In genomic region chr16:9060225-9060624, GRCh38 we compare ENCODE assay signal across 26 cellular contexts. TPM values are rescaled to one million over a fixed set of nuclear protein-coding genes. Genes with fewer than 3 reads are reported as not detected.
A peak's percentile ranks its signal among the peaks of the same experiment; 100 is the strongest.
DNase-seq lines count a peak whose midpoint lies in the region; ATAC-seq and TF ChIP-seq lines count a peak whose summit lies in the region.
"Had no signal": no experiment of that assay in that cellular context is flagged by ENCODE, and none has a peak within 500 bp of the region (broad histone marks: within the 10 kb centered on the region; RNA-seq: fewer than 3 reads in every experiment).

No MANE protein-coding gene starts in this region.

- no peak overlapping the region for H2AFZ ChIP-seq in SU-DHL-6 (ENCODE audit: low read depth, low read length, severe bottlenecking)

- no peak overlapping the region for H3K9ac ChIP-seq in SU-DHL-6 (ENCODE audit: low read length)

- H3K36me3 Mint-ChIP-seq in natural killer cell = no peaks in the 10 kb centered on the region
- H3K36me3 Mint-ChIP-seq: stimulated activated naive B cell treated with anti-CD40 and anti-IgM and Interleukin-4, amounts not matched to agents 10 μg/mL and 1 μg/mL and 100 μg/mL, for 72 hours had no signal

- no peaks in the 10 kb centered on the region for H3K9me2 ChIP-seq in SU-DHL-6 (replicated peaks; ENCODE audit: insufficient read depth, low read length)

- DNase-seq in left ventricle myocardium inferior (no peak), right cardiac atrium (no peak), sciatic nerve (ENCODE audit: low spot score) (no peak), germinal center (ENCODE audit: low spot score) (no peak), natural killer cell (no peak), mucosa of descending colon (no peak)
- DNase-seq: 8988T; activated CD4-positive, alpha-beta T cell treated with anti-CD3 and anti-CD28 coated beads for 48 hours; activated naive CD4-positive, alpha-beta T cell treated with Interleukin-2 at 50 U/mL for 16 hours; activated T-cell treated with anti-CD3 and anti-CD28 coated beads, Interleukin-2, amount 50 U/mL, for 4 hours; amygdala; colonic mucosa; DMS53; H7; NCI-H1092; NCI-H2029; NCI-H2227 treated with DMSO at 0.1 percent for 48 hours; NCI-H69; stimulated activated CD4-positive, alpha-beta T cell treated with anti-CD3 and anti-CD28 coated beads, Interleukin-12 subunit alpha, Interleukin-12 subunit beta, amount 100 ng/mL, for 4 hours; stimulated activated CD4-positive, alpha-beta T cell treated with anti-CD3 and anti-CD28 coated beads, Interleukin-4, amount 100 ng/mL, for 24 hours; stimulated activated naive B cell treated with anti-CD40 and anti-IgM and Interleukin-4, amounts not matched to agents 10 μg/mL and 1 μg/mL and 100 μg/mL, for 72 hours had no signal

- no peaks in the 10 kb centered on the region for H4K20me1 ChIP-seq in SU-DHL-6 (ENCODE audit: low read depth, low read length)

- H3K36me3 ChIP-seq in left ventricle myocardium inferior (no peaks in the 10 kb centered on the region), SU-DHL-6 (ENCODE audit: low read length) (no peaks in the 10 kb centered on the region), mucosa of descending colon (ENCODE audit: low read depth) (no peaks in the 10 kb centered on the region)
- H3K36me3 ChIP-seq: colonic mucosa, esophagus muscularis mucosa, thoracic aorta had no signal

- H3K9me3 ChIP-seq in left ventricle myocardium inferior (replicated peaks) (no peaks in the 10 kb centered on the region), right cardiac atrium (ENCODE audit: control insufficient read depth, low read length) (no peaks in the 10 kb centered on the region), SU-DHL-6 (ENCODE audit: insufficient read depth, low read length) (no peaks in the 10 kb centered on the region), mucosa of descending colon (no peaks in the 10 kb centered on the region)
- H3K9me3 ChIP-seq: colonic mucosa, esophagus muscularis mucosa, thoracic aorta had no signal

- no peak for ATAC-seq in right cardiac atrium
- peak; percentile 74 for ATAC-seq in sciatic nerve
- ATAC-seq in natural killer cell = no peak
- no peak for ATAC-seq in mucosa of descending colon
- ATAC-seq in GM19463 (IDR thresholded peaks at IDR 0.05; ENCODE audit: unreplicated experiment) = no peak
- ATAC-seq: activated T-cell treated with anti-CD3 and anti-CD28 coated beads, Interleukin-2, amount 50 U/mL, for 4 hours; SK-N-SH treated with all-trans-retinoic acid at 6 μM for 48 hours; stimulated activated naive B cell treated with anti-CD40 and anti-IgM and Interleukin-4, amounts not matched to agents 10 μg/mL and 1 μg/mL and 100 μg/mL, for 72 hours had no signal

- H3K27me3 Mint-ChIP-seq in natural killer cell (ENCODE audit: low read depth in 2 of 2) = peaks cover 0 to 3% of the 10 kb centered on the region in 2 donors
- H3K27me3 Mint-ChIP-seq: stimulated activated naive B cell treated with anti-CD40 and anti-IgM and Interleukin-4, amounts not matched to agents 10 μg/mL and 1 μg/mL and 100 μg/mL, for 72 hours had no signal

- peaks cover 10 to 18% of the 10 kb centered on the region in 2 donors for H3K4me1 Mint-ChIP-seq in natural killer cell

- no peak overlapping the region for H3K4me3 ChIP-seq in left ventricle myocardium inferior
- H3K4me3 ChIP-seq in right cardiac atrium (ENCODE audit: low read length) = no peak overlapping the region
- H3K4me3 ChIP-seq in SU-DHL-6 (ENCODE audit: insufficient read depth, low read length, poor library complexity, severe bottlenecking) = no peak overlapping the region
- no peak overlapping the region for H3K4me3 ChIP-seq in mucosa of descending colon
- H3K4me3 ChIP-seq: colonic mucosa, esophagus muscularis mucosa, thoracic aorta had no signal

- TF ChIP-seq CTCF in left ventricle myocardium inferior (IDR thresholded peaks at IDR 0.05; ENCODE audit: borderline replicate concordance) (no peak), SU-DHL-6 (IDR thresholded peaks at IDR 0.05; ENCODE audit: insufficient read depth, low read length, poor library complexity, severe bottlenecking) (no peak), natural killer cell (IDR thresholded peaks at IDR 0.05) (no peak), mucosa of descending colon (IDR thresholded peaks at IDR 0.05) (no peak)

- no peak overlapping the region for H3K4me3 Mint-ChIP-seq in natural killer cell
- H3K4me3 Mint-ChIP-seq: activated T-cell treated with anti-CD3 and anti-CD28 coated beads, Interleukin-2, amount 50 U/mL, for 4 hours; stimulated activated naive B cell treated with anti-CD40 and anti-IgM and Interleukin-4, amounts not matched to agents 10 μg/mL and 1 μg/mL and 100 μg/mL, for 72 hours had no signal

- no peaks in the 10 kb centered on the region for H3K79me2 ChIP-seq in SU-DHL-6 (ENCODE audit: insufficient read depth, low read length)

- H3K9me3 Mint-ChIP-seq in natural killer cell = no peaks in the 10 kb centered on the region
- H3K9me3 Mint-ChIP-seq: activated T-cell treated with anti-CD3 and anti-CD28 coated beads, Interleukin-2, amount 50 U/mL, for 4 hours; stimulated activated naive B cell treated with anti-CD40 and anti-IgM and Interleukin-4, amounts not matched to agents 10 μg/mL and 1 μg/mL and 100 μg/mL, for 72 hours had no signal

- no peaks in the 10 kb centered on the region for H3F3A ChIP-seq in SU-DHL-6 (ENCODE audit: insufficient read depth)

- H3K4me1 ChIP-seq in left ventricle myocardium inferior (peaks cover 17% of the 10 kb centered on the region), right cardiac atrium (ENCODE audit: control insufficient read depth, insufficient read depth, low read length) (no peaks in the 10 kb centered on the region), mucosa of descending colon (ENCODE audit: low read depth) (no peaks in the 10 kb centered on the region)
- H3K4me1 ChIP-seq: colonic mucosa had no signal

- intact Hi-C loops in left ventricle myocardium inferior (cut with micrococcal nuclease) = no loop called here
- intact Hi-C loops in right cardiac atrium (cut with DNase I) = no loop called here
- intact Hi-C loops in sciatic nerve (cut with DNase I) = no loop called here
- intact Hi-C loops in natural killer cell (cut with micrococcal nuclease) = no loop called here
- intact Hi-C loops in mucosa of descending colon (cut with DNase I, micrococcal nuclease) = no loop called here

- peak overlapping the region; percentile 76 for H3K27ac ChIP-seq in left ventricle myocardium inferior (replicated peaks)
- no peak overlapping the region for H3K27ac ChIP-seq in right cardiac atrium (ENCODE audit: low read length)
- peak overlapping the region; percentile 2 for H3K27ac ChIP-seq in SU-DHL-6 (ENCODE audit: low read depth, low read length)
- H3K27ac ChIP-seq: colonic mucosa had no signal

- H3K27me3 ChIP-seq in left ventricle myocardium inferior (ENCODE audit: low read depth) (no peaks in the 10 kb centered on the region), right cardiac atrium (ENCODE audit: control insufficient read depth, insufficient read depth) (no peaks in the 10 kb centered on the region), SU-DHL-6 (ENCODE audit: low read length) (no peaks in the 10 kb centered on the region)
- H3K27me3 ChIP-seq: colonic mucosa, esophagus muscularis mucosa had no signal

- peak overlapping the region; percentile 24 for H3K4me2 ChIP-seq in SU-DHL-6 (ENCODE audit: low read depth, low read length, poor library complexity, severe bottlenecking)

- no peak overlapping the region for H3K27ac Mint-ChIP-seq in natural killer cell
- H3K27ac Mint-ChIP-seq: stimulated activated naive B cell treated with anti-CD40 and anti-IgM and Interleukin-4, amounts not matched to agents 10 μg/mL and 1 μg/mL and 100 μg/mL, for 72 hours had no signal

RNA-seq across cellular contexts. Expression of gene HAPSTR1, which starts 31.2 kb away (rescaled TPM):
- 52.3 TPM for total RNA-seq in left ventricle myocardium inferior
- 10 to 100 TPM; 39.7 to 50.9 (median 45.1) TPM for total RNA-seq in right cardiac atrium
- polyA plus RNA-seq in right cardiac atrium = 14.4 TPM
- total RNA-seq in sciatic nerve = 54.4 TPM
- 100 to 1,000 TPM; 135 to 145 (median 138) TPM for total RNA-seq in natural killer cell
- total RNA-seq in mucosa of descending colon = 10 to 100 TPM; 55.8 to 69.8 (median 56.0) TPM
